11 cellular contexts compared by ENCODE assay signal in the genomic region with DNA sequence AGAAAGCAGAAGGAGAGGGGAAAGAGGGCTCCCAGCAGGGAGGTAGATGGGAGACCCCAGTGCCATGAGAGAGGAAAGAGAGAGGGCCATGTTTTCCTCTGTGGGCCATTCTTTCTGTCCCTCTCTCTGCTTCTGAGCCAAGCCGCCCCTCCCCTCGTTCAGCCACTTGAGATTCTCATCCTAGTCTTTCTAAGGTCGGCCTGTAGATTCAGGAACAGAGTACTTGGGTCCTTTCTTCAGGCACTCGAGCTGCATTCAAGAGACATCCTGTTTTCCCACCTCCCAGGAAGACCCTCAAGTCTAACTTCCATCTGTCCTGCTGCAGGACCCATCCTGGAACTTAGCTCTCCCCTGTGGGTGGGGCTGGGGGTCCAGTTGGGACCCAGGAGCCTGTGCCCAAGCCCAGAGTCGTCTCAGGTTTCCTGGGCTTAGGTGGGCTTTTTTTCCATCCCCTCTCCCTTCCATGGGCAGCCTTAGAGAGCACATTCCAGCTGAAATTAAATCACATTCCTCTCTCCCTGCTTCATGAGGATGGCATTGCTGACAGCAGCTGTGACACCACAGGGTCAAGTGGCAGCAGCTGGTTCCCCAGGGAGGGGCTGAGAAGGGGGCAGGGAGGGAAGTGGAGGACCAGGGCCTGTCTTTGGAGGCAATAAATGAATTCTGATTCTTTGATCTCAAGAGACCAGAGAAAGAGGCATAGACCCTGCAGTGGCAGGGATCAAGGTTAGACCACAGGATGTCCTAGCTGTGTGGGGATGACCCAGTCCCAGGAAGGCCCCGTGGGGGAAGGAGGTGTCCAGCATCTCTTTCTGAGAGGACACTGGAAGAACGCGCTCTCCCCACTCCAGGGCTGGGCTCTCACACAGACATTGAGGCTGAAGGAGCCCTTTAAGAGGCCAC. TPM values are rescaled to one million over a fixed set of nuclear protein-coding genes. Genes with fewer than 3 reads are reported as not detected.
DNase-seq lines count a peak whose midpoint lies in the region; ATAC-seq and TF ChIP-seq lines count a peak whose summit lies in the region.
"Had no signal": no experiment of that assay in that cellular context is flagged by ENCODE, and none has a peak within 500 bp of the region (broad histone marks: within the 10 kb centered on the region; RNA-seq: fewer than 3 reads in every experiment).

No MANE protein-coding gene starts in this region.

- H3K27ac ChIP-seq in ectodermal cell (ENCODE audit: insufficient read depth, low read depth, low read length, poor library complexity, severe bottlenecking): peak overlapping the region; percentile 88
- peak overlapping the region; percentile 52 for H3K27ac ChIP-seq in muscle layer of colon (ENCODE audit: low read depth, low read length)
- no peak overlapping the region for H3K27ac ChIP-seq in foreskin keratinocyte

- peak; percentile 53 for DNase-seq in Right ventricle myocardium inferior (ENCODE audit: missing footprints)
- no peak for DNase-seq in cardiac septum (ENCODE audit: low spot score)
- no peak for DNase-seq in medulla oblongata (ENCODE audit: extremely low spot score)
- no peak for DNase-seq in NCI-H2107 treated with DMSO at 0.1 percent for 48 hours (lab: John Stamatoyannopoulos, UW; ENCODE audit: unreplicated experiment)
- no peak for DNase-seq in foreskin keratinocyte
- DNase-seq in NCI-H446 treated with DMSO at 0.1 percent for 48 hours (lab: John Stamatoyannopoulos, UW): no peak
- DNase-seq: CD4-positive, CD25-positive, alpha-beta regulatory T cell; Karpas-422 had no signal

- no peak for ATAC-seq in Right ventricle myocardium inferior
- no peak for ATAC-seq in foreskin keratinocyte

- 39 to 48% methylated on average over 8 of the region's 8 CpGs for WGBS in ectodermal cell, 2 experiments

- H3K9me3 ChIP-seq in ectodermal cell (ENCODE audit: control insufficient read depth, low read length) (no peaks in the 10 kb centered on the region), muscle layer of colon (ENCODE audit: low read length) (no peaks in the 10 kb centered on the region)

- no peak overlapping the region for H3K9ac ChIP-seq in muscle layer of colon (ENCODE audit: low read length)

- no peak overlapping the region for H3K4me3 ChIP-seq in ectodermal cell (ENCODE audit: insufficient read depth, low read depth, low read length)
- no peak overlapping the region for H3K4me3 ChIP-seq in muscle layer of colon (ENCODE audit: low read depth in 1 of 2, low read length in 2 of 2)

- peaks cover 72% of the 10 kb centered on the region for H3K4me1 ChIP-seq in ectodermal cell (ENCODE audit: control insufficient read depth, insufficient read depth, low read length)
- H3K4me1 ChIP-seq in muscle layer of colon (ENCODE audit: insufficient read depth, low read length): peaks cover 66% of the 10 kb centered on the region
- H3K4me1 ChIP-seq in foreskin keratinocyte: peaks cover 19% of the 10 kb centered on the region

- peaks cover 5% of the 10 kb centered on the region for H3K27me3 ChIP-seq in ectodermal cell (ENCODE audit: control insufficient read depth, insufficient read depth, low read length, poor library complexity, severe bottlenecking)
- no peaks in the 10 kb centered on the region for H3K27me3 ChIP-seq in muscle layer of colon (ENCODE audit: control insufficient read depth in 1 of 2, insufficient read depth in 2 of 2, low read length in 2 of 2)
- H3K27me3 ChIP-seq in foreskin keratinocyte: peaks cover under 1% of the 10 kb centered on the region

- intact Hi-C loops in Right ventricle myocardium inferior (cut with DNase I): loop anchor here (10.0 kb wide), 1 partner anchor 539 kb away; no protein-coding TSS in a partner anchor
- intact Hi-C loops in cardiac septum (cut with DNase I): loop anchor here (2.0 to 10.0 kb wide), 2 partner anchors 163 to 539 kb away; partner anchors contain the start of gene MEF2D

- no peak for TF ChIP-seq CTCF in foreskin keratinocyte (conservative IDR thresholded peaks at IDR 0.05)

- no peaks in the 10 kb centered on the region for H3K36me3 ChIP-seq in ectodermal cell (ENCODE audit: control insufficient read depth, insufficient read depth, low read length)
- no peaks in the 10 kb centered on the region for H3K36me3 ChIP-seq in muscle layer of colon (ENCODE audit: insufficient read depth, low read length)

RNA-seq across cellular contexts. Expression of gene NES, which starts 12.9 kb away (rescaled TPM):
- total RNA-seq in Right ventricle myocardium inferior (131 TPM), cardiac septum (699 TPM), foreskin keratinocyte (0.04 and 0.14 TPM in 2 replicates)
- 303 TPM for polyA plus RNA-seq in ectodermal cell (2013, experiment 1 of 4)
- 335 TPM for polyA plus RNA-seq in ectodermal cell (2013, experiment 2 of 4)
- 231 TPM for polyA plus RNA-seq in ectodermal cell (2013, experiment 3 of 4)
- polyA plus RNA-seq in ectodermal cell (2013, experiment 4 of 4): 248 TPM
- 0.06 TPM in 2 replicates for polyA plus RNA-seq in foreskin keratinocyte
- polyA plus RNA-seq: CD4-positive, CD25-positive, alpha-beta regulatory T cell had no signal

RNA-seq across cellular contexts. Expression of gene BCAN, which starts 22.4 kb away (rescaled TPM):
- total RNA-seq in Right ventricle myocardium inferior (0.35 TPM), cardiac septum (0.16 TPM), foreskin keratinocyte (not detected in 2 replicates)
- polyA plus RNA-seq in ectodermal cell (2013, experiment 1 of 4): 0.93 TPM
- 0.48 TPM for polyA plus RNA-seq in ectodermal cell (2013, experiment 2 of 4)
- 0.48 TPM for polyA plus RNA-seq in ectodermal cell (2013, experiment 3 of 4)
- polyA plus RNA-seq in ectodermal cell (2013, experiment 4 of 4): 0.61 TPM
- polyA plus RNA-seq in foreskin keratinocyte: not detected in 2 replicates
- total RNA-seq: CD4-positive, CD25-positive, alpha-beta regulatory T cell; pulmonary artery endothelial cell had no signal
- polyA plus RNA-seq: CD4-positive, CD25-positive, alpha-beta regulatory T cell had no signal

RNA-seq across cellular contexts. Expression of gene CRABP2, which starts 41.1 kb away (rescaled TPM):
- total RNA-seq in Right ventricle myocardium inferior: not detected
- 3.7 TPM for total RNA-seq in cardiac septum
- polyA plus RNA-seq in ectodermal cell (2013, experiment 1 of 4): 697 TPM
- 522 TPM for polyA plus RNA-seq in ectodermal cell (2013, experiment 2 of 4)
- polyA plus RNA-seq in ectodermal cell (2013, experiment 3 of 4): 545 TPM
- polyA plus RNA-seq in ectodermal cell (2013, experiment 4 of 4): 604 TPM
- 2.2 and 4.0 TPM in 2 replicates for total RNA-seq in foreskin keratinocyte
- 4.6 and 8.4 TPM in 2 replicates for polyA plus RNA-seq in foreskin keratinocyte
- polyA plus RNA-seq: CD4-positive, CD25-positive, alpha-beta regulatory T cell had no signal

RNA-seq across cellular contexts. Expression of gene HAPLN2, which starts 45.1 kb away (rescaled TPM):
- 1.4 TPM for total RNA-seq in Right ventricle myocardium inferior
- 0.43 TPM for total RNA-seq in cardiac septum
- 0.50 TPM for polyA plus RNA-seq in ectodermal cell (2013, experiment 1 of 4)
- 0.91 TPM for polyA plus RNA-seq in ectodermal cell (2013, experiment 2 of 4)
- polyA plus RNA-seq in ectodermal cell (2013, experiment 3 of 4): 0.91 TPM
- polyA plus RNA-seq in ectodermal cell (2013, experiment 4 of 4): 0.77 TPM
- not detected in 2 replicates for total RNA-seq in foreskin keratinocyte
- not detected in 2 replicates for polyA plus RNA-seq in foreskin keratinocyte
- total RNA-seq: CD4-positive, CD25-positive, alpha-beta regulatory T cell; pulmonary artery endothelial cell had no signal
- polyA plus RNA-seq: CD4-positive, CD25-positive, alpha-beta regulatory T cell had no signal

Comparison
In these comparisons a context has a peak if more than half of its experiments do, and no peak if none do; other contexts are left out.
1. RNA of gene NES, which starts 12.9 kb away (total RNA-seq): 699 TPM in cardiac septum (single experiment) and 131 TPM in Right ventricle myocardium inferior (single experiment); 0.04 to 0.14 TPM in foreskin keratinocyte; every median in the first group is over 100 times any median in the second.